Comparison of ENCODE assay signal across 20 cellular contexts in the genomic region with DNA sequence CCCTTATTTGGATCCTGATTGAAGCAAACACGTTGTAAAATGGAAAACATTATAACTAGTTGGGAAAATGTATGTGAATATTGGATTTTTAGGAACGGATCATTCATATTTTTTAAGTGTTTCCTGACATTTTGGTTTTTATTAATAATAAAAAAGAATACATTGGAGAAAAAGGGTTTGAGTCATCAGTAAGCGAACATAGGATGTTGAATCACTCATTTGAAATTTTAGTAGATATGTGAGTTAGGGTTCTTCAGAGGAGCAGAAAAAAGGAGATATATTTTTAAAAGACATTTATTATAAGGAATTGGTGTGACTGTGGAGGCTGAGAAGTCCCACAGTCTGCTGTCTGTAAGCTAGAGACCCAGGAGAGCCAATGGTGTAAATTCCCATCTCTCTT.
"Had no signal": no experiment of that assay in that cellular context is flagged by ENCODE, and none has a peak within 500 bp of the region (broad histone marks: within the 10 kb centered on the region; RNA-seq: fewer than 3 reads in every experiment).

No MANE protein-coding gene starts in this region.

- FAIRE-seq: RCC 7860 had no signal

- DNase-seq: activated CD4-positive, alpha-beta memory T cell treated with anti-CD3 and anti-CD28 coated beads for 36 hours; activated CD4-positive, alpha-beta T cell treated with anti-CD3 and anti-CD28 coated beads, Interleukin-2, amount 10 ng/mL, durations not matched to agents 7 days and 5 days; activated CD4-positive, CD25-positive, alpha-beta regulatory T cell; activated CD8-positive, alpha-beta memory T cell treated with anti-CD3 and anti-CD28 coated beads for 24 hours; activated effector memory CD4-positive, alpha-beta T cell treated with anti-CD3 and anti-CD28 coated beads, Interleukin-2, amount 50 U/mL, for 16 hours; activated naive CD4-positive, alpha-beta T cell treated with Interleukin-2 at 50 U/mL for 16 hours; activated naive CD8-positive, alpha-beta T cell treated with anti-CD3 and anti-CD28 coated beads, Interleukin-2, amount 50 U/mL, for 24 hours; activated T-cell treated with anti-CD3 and anti-CD28 coated beads, Interleukin-2, amount 50 U/mL, for 4 hours; amniotic stem cell; cerebellar nuclear complex; NCI-H1105; NCI-H1436; NCI-H187; NCI-H2081 treated with DMSO at 0.1 percent for 48 hours; NCI-H446; NCI-H524; SHP77 treated with DMSO at 0.1 percent for 48 hours; T-helper 1 cell had no signal

- H3K27ac ChIP-seq: VCaP had no signal
